ENCODE assay signal across 16 cellular contexts in genomic region chr2:144999040-144999875, GRCh38.
DNase-seq lines count a peak whose midpoint lies in the region; ATAC-seq and TF ChIP-seq lines count a peak whose summit lies in the region.
"Had no signal": no experiment of that assay in that cellular context is flagged by ENCODE, and none has a peak within 500 bp of the region (broad histone marks: within the 10 kb centered on the region; RNA-seq: fewer than 3 reads in every experiment).

No MANE protein-coding gene starts in this region.

- CTCF ChIA-PET in RWPE1 (lab: Yijun Ruan, JAX): no interaction called here

- peak; percentile 29 for DNase-seq in AG10803 (ENCODE audit: low read depth)
- DNase-seq in adipocyte (ENCODE audit: low read depth): peak; percentile 15
- DNase-seq in fibroblast of villous mesenchyme (ENCODE audit: low read depth): peak; percentile 68
- no peak for DNase-seq in sciatic nerve (ENCODE audit: low spot score)
- no peak for DNase-seq in thyroid gland
- no peak for DNase-seq in RWPE1 (ENCODE audit: low spot score)
- DNase-seq in NCI-H1694 (lab: John Stamatoyannopoulos, UW): no peak
- DNase-seq in cerebellar cortex (ENCODE audit: low spot score): no peak
- DNase-seq: activated CD4-positive, alpha-beta T cell treated with anti-CD3 and anti-CD28 coated beads, Interleukin-2, amount 10 ng/mL, durations not matched to agents 7 days and 5 days; activated gamma-delta T cell treated with Interleukin-2 at 50 U/mL for 16 hours; C1 segment of cervical spinal cord; dermis blood vessel endothelial cell; naive thymus-derived CD4-positive, alpha-beta T cell; NCI-H1436 treated with DMSO at 0.1 percent for 48 hours; stimulated activated CD4-positive, alpha-beta T cell treated with anti-CD3 and anti-CD28 coated beads, Interleukin-4, amount 100 ng/mL, for 4 hours had no signal

- peak; percentile 92 for ATAC-seq in sciatic nerve
- ATAC-seq: naive thymus-derived CD4-positive, alpha-beta T cell had no signal

- peak overlapping the region; percentile 33 for H3K9ac ChIP-seq in adipocyte (ENCODE audit: low read length)

- H3K9me3 ChIP-seq in adipocyte (ENCODE audit: control insufficient read depth, low read length): no peaks in the 10 kb centered on the region
- H3K9me3 ChIP-seq in thyroid gland: no peaks in the 10 kb centered on the region

- H3K27me3 ChIP-seq in adipocyte (replicated peaks; ENCODE audit: control insufficient read depth, insufficient read depth, low read length) (no peaks in the 10 kb centered on the region), thyroid gland (no peaks in the 10 kb centered on the region)

- intact Hi-C loops in sciatic nerve (cut with DNase I) (no loop called here), thyroid gland (cut with DNase I) (no loop called here)

- H3K4me3 ChIP-seq in AG10803 (ENCODE audit: low read length) (no peak overlapping the region), adipocyte (ENCODE audit: low read length) (peak overlapping the region; percentile 63), fibroblast of villous mesenchyme (ENCODE audit: low read depth, low read length) (no peak overlapping the region), thyroid gland (replicated peaks in 1 of 3) (no peak overlapping the region)

- no peak for TF ChIP-seq CTCF in AG10803 (conservative IDR thresholded peaks at IDR 0.05; ENCODE audit: low read length)
- TF ChIP-seq CTCF in fibroblast of villous mesenchyme (IDR thresholded peaks at IDR 0.05; ENCODE audit: insufficient read depth, low read depth, low read length): no peak
- no peak for TF ChIP-seq CTCF in thyroid gland (IDR thresholded peaks at IDR 0.05)
- TF ChIP-seq CTCF in RWPE1 (conservative IDR thresholded peaks at IDR 0.05; ENCODE audit: low read depth): no peak

- no peaks in the 10 kb centered on the region for H3K36me3 ChIP-seq in adipocyte (ENCODE audit: control insufficient read depth, insufficient read depth, low read length, severe bottlenecking)
- no peaks in the 10 kb centered on the region for H3K36me3 ChIP-seq in thyroid gland

- TF ChIP-seq POLR2A in thyroid gland (IDR thresholded peaks at IDR 0.05): no peak

- H3K27ac ChIP-seq in thyroid gland (peak overlapping the region in 1 of 3 donors; percentile 35), RWPE1 (no peak overlapping the region)
- H3K27ac ChIP-seq: epithelial cell of prostate had no signal

- POLR2A ChIA-PET in RWPE1 (lab: Yijun Ruan, JAX; ENCODE audit: low non-redundant PET): no interaction called here

- peaks cover 42% of the 10 kb centered on the region for H3K4me1 ChIP-seq in adipocyte (ENCODE audit: control insufficient read depth, insufficient read depth, low read length)
- H3K4me1 ChIP-seq in thyroid gland: no peaks in the 10 kb centered on the region

- WGBS in thyroid gland, 2 donors: 73 to 81% methylated on average over 8 of the region's 8 CpGs

Comparison
In these comparisons a context has a peak if more than half of its experiments do, and no peak if none do; other contexts are left out.
1. DNase-seq: peak in AG10803 (single experiment), adipocyte (single experiment) and fibroblast of villous mesenchyme (single experiment); none in sciatic nerve (single experiment), thyroid gland (0 of 2), RWPE1 (single experiment), NCI-H1694 (single experiment) and cerebellar cortex (single experiment).